ENCODE assay signal across 10 cellular contexts in genomic region chr9:136096505-136097001, GRCh38. TPM values are rescaled to one million over a fixed set of nuclear protein-coding genes. Genes with fewer than 3 reads are reported as not detected.
DNase-seq lines count a peak whose midpoint lies in the region; ATAC-seq, FAIRE-seq and TF ChIP-seq lines count a peak whose summit lies in the region.
"Had no signal": no experiment of that assay in that cellular context is flagged by ENCODE, and none has a peak within 500 bp of the region (broad histone marks: within the 10 kb centered on the region; RNA-seq: fewer than 3 reads in every experiment).

No MANE protein-coding gene starts in this region.

- peak overlapping the region; percentile 12 for H4K8ac ChIP-seq in mesenchymal stem cell (ENCODE audit: low read length)

- no peaks in the 10 kb centered on the region for H3K36me3 Mint-ChIP-seq in activated T-cell treated with anti-CD3 and anti-CD28 coated beads, Interleukin-2, amount 50 U/mL, for 72 hours (ENCODE audit: insufficient read depth in 2 of 2)
- no peaks in the 10 kb centered on the region for H3K36me3 Mint-ChIP-seq in activated CD4-positive, alpha-beta memory T cell treated with anti-CD3 and anti-CD28 coated beads, Interleukin-2, amount 10 ng/mL, durations not matched to agents 7 days and 5 days (ENCODE audit: low read depth)

- no peak for DNase-seq in activated T-cell treated with anti-CD3 and anti-CD28 coated beads, Interleukin-2, amount 50 U/mL, for 72 hours
- no peak for DNase-seq in activated T-cell treated with anti-CD3 and anti-CD28 coated beads, Interleukin-2, amount 50 U/mL, for 48 hours
- DNase-seq in activated CD4-positive, alpha-beta memory T cell treated with anti-CD3 and anti-CD28 coated beads, Interleukin-2, amount 10 ng/mL, durations not matched to agents 7 days and 5 days = no peak
- no peak for DNase-seq in mesenchymal stem cell
- no peak for DNase-seq in stomach
- no peak for DNase-seq in urothelium cell line (ENCODE audit: low spot score)
- DNase-seq in NCI-H1092 (lab: John Stamatoyannopoulos, UW) = no peak
- DNase-seq: esophagus squamous epithelium, NCI-H345 had no signal

- no peak overlapping the region for H2BK12ac ChIP-seq in mesenchymal stem cell (ENCODE audit: low read length in 2 of 2)

- H3K27me3 ChIP-seq in mesenchymal stem cell (ENCODE audit: control insufficient read depth in 1 of 2, insufficient read depth in 1 of 2, low read length in 2 of 2) (peaks cover 11 to 24% of the 10 kb centered on the region in 2 experiments), stomach (peaks cover 0 to 26% (median 0%) of the 10 kb centered on the region in 3 donors)

- no peak overlapping the region for H3K4ac ChIP-seq in mesenchymal stem cell (ENCODE audit: low read depth in 1 of 2, low read length in 2 of 2)

- no peak overlapping the region for H2AK5ac ChIP-seq in mesenchymal stem cell (ENCODE audit: low read length, severe bottlenecking)

- no peaks in the 10 kb centered on the region for H3K9me3 Mint-ChIP-seq in activated T-cell treated with anti-CD3 and anti-CD28 coated beads, Interleukin-2, amount 50 U/mL, for 72 hours
- no peaks in the 10 kb centered on the region for H3K9me3 Mint-ChIP-seq in activated CD4-positive, alpha-beta memory T cell treated with anti-CD3 and anti-CD28 coated beads, Interleukin-2, amount 10 ng/mL, durations not matched to agents 7 days and 5 days

- H3K27ac ChIP-seq in mesenchymal stem cell (ENCODE audit: low read length, poor library complexity, severe bottlenecking) (no peak overlapping the region), stomach (peak overlapping the region in 3 of 5 donors; percentile 87 to 96 (median 95))

- TF ChIP-seq POLR2A in stomach (IDR thresholded peaks at IDR 0.05) = no peak

- H2AFZ ChIP-seq in mesenchymal stem cell (ENCODE audit: low read depth, low read length) = no peak overlapping the region

- peaks cover 5 to 15% of the 10 kb centered on the region in 2 experiments for H3K36me3 ChIP-seq in mesenchymal stem cell (ENCODE audit: control insufficient read depth in 1 of 2, insufficient read depth in 2 of 2, low read depth in 1 of 2, low read length in 2 of 2)
- H3K36me3 ChIP-seq in stomach = peaks cover 0 to 7% (median 2%) of the 10 kb centered on the region in 4 donors
- H3K36me3 ChIP-seq: esophagus squamous epithelium had no signal

- no peak overlapping the region for H3K18ac ChIP-seq in mesenchymal stem cell (ENCODE audit: low read depth in 1 of 2, low read length in 2 of 2)

- POLR2A ChIA-PET in activated CD4-positive, alpha-beta memory T cell treated with anti-CD3 and anti-CD28 coated beads, Interleukin-2, amount 10 ng/mL, durations not matched to agents 7 days and 5 days (lab: Charles Lee) = interaction anchor here (0.5 to 5.9 kb wide), 4 partner anchors 12 to 22 kb away, joined by 3 to 123 read pairs (median 13); partner anchors contain the start of gene TMEM250

- H3K4me1 Mint-ChIP-seq in activated T-cell treated with anti-CD3 and anti-CD28 coated beads, Interleukin-2, amount 50 U/mL, for 72 hours (ENCODE audit: low read depth) = peaks cover 8% of the 10 kb centered on the region
- peaks cover 19% of the 10 kb centered on the region for H3K4me1 Mint-ChIP-seq in activated CD4-positive, alpha-beta memory T cell treated with anti-CD3 and anti-CD28 coated beads, Interleukin-2, amount 10 ng/mL, durations not matched to agents 7 days and 5 days

- no peak overlapping the region for H3K27ac Mint-ChIP-seq in activated T-cell treated with anti-CD3 and anti-CD28 coated beads, Interleukin-2, amount 50 U/mL, for 72 hours
- no peak overlapping the region for H3K27ac Mint-ChIP-seq in activated CD4-positive, alpha-beta memory T cell treated with anti-CD3 and anti-CD28 coated beads, Interleukin-2, amount 10 ng/mL, durations not matched to agents 7 days and 5 days

- no peak overlapping the region for H4K91ac ChIP-seq in mesenchymal stem cell (ENCODE audit: low read length)

- no peak overlapping the region for H2BK15ac ChIP-seq in mesenchymal stem cell (ENCODE audit: low read depth, poor library complexity, severe bottlenecking)

- H3K14ac ChIP-seq in mesenchymal stem cell (ENCODE audit: low read length in 2 of 2) = no peak overlapping the region

- TF ChIP-seq EP300 in stomach (IDR thresholded peaks at IDR 0.05) = no peak

- peak overlapping the region; percentile 71 to 74 for H3K4me3 Mint-ChIP-seq in activated T-cell treated with anti-CD3 and anti-CD28 coated beads, Interleukin-2, amount 50 U/mL, for 72 hours
- peak overlapping the region; percentile 65 for H3K4me3 Mint-ChIP-seq in activated CD4-positive, alpha-beta memory T cell treated with anti-CD3 and anti-CD28 coated beads, Interleukin-2, amount 10 ng/mL, durations not matched to agents 7 days and 5 days

- CTCF ChIA-PET in activated CD4-positive, alpha-beta memory T cell treated with anti-CD3 and anti-CD28 coated beads, Interleukin-2, amount 10 ng/mL, durations not matched to agents 7 days and 5 days (lab: Charles Lee) = interaction anchor here (1.1 kb wide), 1 partner anchor 127 kb away, joined by 4 read pairs; no protein-coding TSS in a partner anchor

- H3K9ac ChIP-seq in mesenchymal stem cell (ENCODE audit: low read length) = peak overlapping the region; percentile 83

- peak overlapping the region in 1 of 2 experiments; percentile 80 for H3K4me3 ChIP-seq in mesenchymal stem cell (ENCODE audit: insufficient read depth in 1 of 2, low read depth in 1 of 2, low read length in 2 of 2)
- H3K4me3 ChIP-seq in stomach = no peak overlapping the region

- no peaks in the 10 kb centered on the region for H3K79me1 ChIP-seq in mesenchymal stem cell (replicated peaks; ENCODE audit: low read length, poor library complexity, severe bottlenecking)

- no peak overlapping the region for H2BK5ac ChIP-seq in mesenchymal stem cell (ENCODE audit: low read depth, low read length, poor library complexity, severe bottlenecking)

- H3K9me3 ChIP-seq in mesenchymal stem cell (ENCODE audit: control insufficient read depth, low read length) (no peaks in the 10 kb centered on the region), stomach (no peaks in the 10 kb centered on the region)
- H3K9me3 ChIP-seq: esophagus squamous epithelium had no signal

- no peak for ATAC-seq in activated T-cell treated with anti-CD3 and anti-CD28 coated beads, Interleukin-2, amount 50 U/mL, for 72 hours (replicated peaks in 1 of 2)
- no peak for ATAC-seq in GM21367 (IDR thresholded peaks at IDR 0.05; ENCODE audit: unreplicated experiment)

- H3K4me1 ChIP-seq in mesenchymal stem cell (ENCODE audit: control insufficient read depth, insufficient read depth, low read depth, low read length) (peaks cover 38% of the 10 kb centered on the region), stomach (peaks cover 30 to 54% (median 37%) of the 10 kb centered on the region in 4 donors)

- no peaks in the 10 kb centered on the region for H3K27me3 Mint-ChIP-seq in activated T-cell treated with anti-CD3 and anti-CD28 coated beads, Interleukin-2, amount 50 U/mL, for 72 hours (ENCODE audit: low read depth)
- H3K27me3 Mint-ChIP-seq in activated CD4-positive, alpha-beta memory T cell treated with anti-CD3 and anti-CD28 coated beads, Interleukin-2, amount 10 ng/mL, durations not matched to agents 7 days and 5 days = no peaks in the 10 kb centered on the region

- WGBS in mesenchymal stem cell = 86% methylated on average over 3 of the region's 5 CpGs
- 83 to 89% (median 86%) methylated on average over 5 of the region's 5 CpGs for WGBS in stomach, 5 donors

- TF ChIP-seq CTCF in stomach (IDR thresholded peaks at IDR 0.05) = no peak

- H3K4me2 ChIP-seq in mesenchymal stem cell (ENCODE audit: low read length, poor library complexity, severe bottlenecking) = no peak overlapping the region

- no peak overlapping the region for H3K23ac ChIP-seq in mesenchymal stem cell (ENCODE audit: low read length in 2 of 2)

- intact Hi-C loops in stomach (cut with DNase I; ENCODE audit: low total_unique reads) = no loop called here

- H2BK120ac ChIP-seq in mesenchymal stem cell (ENCODE audit: low read depth, low read length) = no peak overlapping the region

- FAIRE-seq in urothelium cell line (lab: Jason Lieb, UNC) = no peak

RNA-seq across cellular contexts. Expression of gene NACC2, which starts 1.5 kb away (rescaled TPM):
- total RNA-seq in activated T-cell treated with anti-CD3 and anti-CD28 coated beads, Interleukin-2, amount 50 U/mL, for 72 hours = 10 to 100 TPM in 1 of 2 donors, 1 to 10 TPM in 1; 8.4 to 13.7 TPM
- total RNA-seq in activated CD4-positive, alpha-beta memory T cell treated with anti-CD3 and anti-CD28 coated beads, Interleukin-2, amount 10 ng/mL, durations not matched to agents 7 days and 5 days = 1 to 10 TPM; 8.1 to 8.7 TPM
- polyA plus RNA-seq in mesenchymal stem cell (2013, experiment 1 of 2) = 25.9 TPM
- polyA plus RNA-seq in mesenchymal stem cell (2013, experiment 2 of 2) = 26.0 TPM
- total RNA-seq in stomach = 10 to 100 TPM in 4 of 5 donors, 1 to 10 TPM in 1; 9.5 to 69.2 (median 16.1) TPM
- polyA plus RNA-seq in stomach = 1 to 10 TPM; 4.1 to 7.0 (median 6.6) TPM

RNA-seq across cellular contexts. Expression of gene TMEM250, which starts 22.1 kb away (rescaled TPM):
- 10 to 100 TPM; 23.1 to 23.5 TPM for total RNA-seq in activated T-cell treated with anti-CD3 and anti-CD28 coated beads, Interleukin-2, amount 50 U/mL, for 72 hours
- 10 to 100 TPM; 47.0 to 49.0 TPM for total RNA-seq in activated CD4-positive, alpha-beta memory T cell treated with anti-CD3 and anti-CD28 coated beads, Interleukin-2, amount 10 ng/mL, durations not matched to agents 7 days and 5 days
- 18.1 TPM for polyA plus RNA-seq in mesenchymal stem cell (2013, experiment 1 of 2)
- 17.5 TPM for polyA plus RNA-seq in mesenchymal stem cell (2013, experiment 2 of 2)
- 100 to 1,000 TPM in 1 of 5 donors, 10 to 100 TPM in 4; 17.4 to 105 (median 30.3) TPM for total RNA-seq in stomach
- polyA plus RNA-seq in stomach = 10 to 100 TPM; 15.6 to 19.4 (median 16.6) TPM
